14 cellular contexts compared by ENCODE assay signal in the genomic region with DNA sequence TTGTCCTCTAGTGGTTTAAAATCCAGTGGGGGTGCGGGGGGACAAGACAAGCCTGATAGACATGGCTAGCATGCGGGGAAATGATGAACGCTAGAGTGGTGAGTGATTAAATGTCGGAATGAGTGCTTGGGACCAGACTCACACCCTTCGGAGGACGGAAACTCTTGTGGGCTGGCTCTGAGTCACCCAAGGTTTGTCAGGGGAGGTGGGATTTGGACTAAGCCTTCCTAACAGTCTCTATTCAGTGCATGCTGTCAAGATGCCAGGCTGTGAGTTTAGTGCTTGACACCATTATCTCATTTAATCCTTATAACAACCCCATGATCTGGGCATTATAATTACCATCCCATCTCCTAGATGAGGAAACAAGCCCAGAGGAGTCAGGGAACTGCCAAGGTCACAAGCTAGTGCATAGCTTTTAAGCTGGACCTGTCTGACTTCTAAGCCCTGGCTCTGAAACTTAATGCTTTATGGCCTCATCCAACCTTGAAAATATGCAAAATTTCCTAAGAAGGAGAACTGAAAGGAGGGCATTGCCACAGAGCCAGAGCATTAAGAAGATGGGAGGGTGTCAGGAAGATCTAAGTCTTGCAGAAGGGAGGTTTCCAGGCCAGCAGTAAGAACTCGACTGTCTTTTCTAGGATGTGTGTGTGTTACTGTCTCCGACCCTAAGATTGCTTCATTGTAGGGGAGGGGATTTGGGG.
A peak's percentile ranks its signal among the peaks of the same experiment; 100 is the strongest.
DNase-seq lines count a peak whose midpoint lies in the region; ATAC-seq, FAIRE-seq and TF ChIP-seq lines count a peak whose summit lies in the region.
"Had no signal": no experiment of that assay in that cellular context is flagged by ENCODE, and none has a peak within 500 bp of the region (broad histone marks: within the 10 kb centered on the region; RNA-seq: fewer than 3 reads in every experiment).

No MANE protein-coding gene starts in this region.

- peak overlapping the region; percentile 35 for H3K4me3 ChIP-seq in astrocyte (ENCODE audit: insufficient read depth, low read depth, low read length)
- peak overlapping the region; percentile 38 for H3K4me3 ChIP-seq in osteoblast (ENCODE audit: insufficient read depth, low read length)

- H3K4me3 Mint-ChIP-seq in astrocyte (ENCODE audit: unreplicated experiment), result no peak overlapping the region
- H3K4me3 Mint-ChIP-seq: activated naive CD4-positive, alpha-beta T cell treated with anti-CD3 and anti-CD28 coated beads, Interleukin-2, amount 50 U/mL, for 24 hours; naive thymus-derived CD8-positive, alpha-beta T cell had no signal

- peaks cover 24% of the 10 kb centered on the region for H3K27me3 Mint-ChIP-seq in astrocyte (ENCODE audit: low read depth, unreplicated experiment)

- peak overlapping the region; percentile 88 for H3K4me2 ChIP-seq in astrocyte (ENCODE audit: low read length)
- peak overlapping the region; percentile 72 for H3K4me2 ChIP-seq in osteoblast (ENCODE audit: insufficient read depth, low read length)

- TF ChIP-seq CTCF in astrocyte (IDR thresholded peaks at IDR 0.05; ENCODE audit: insufficient read depth, low read depth, low read length) (no peak), osteoblast (IDR thresholded peaks at IDR 0.05; ENCODE audit: extremely low read depth, low read depth, low read length) (no peak)

- H3K36me3 ChIP-seq in astrocyte (ENCODE audit: insufficient read depth, low read length) (no peaks in the 10 kb centered on the region), osteoblast (ENCODE audit: insufficient read depth, low read length) (no peaks in the 10 kb centered on the region)

- no peaks in the 10 kb centered on the region for H3K79me2 ChIP-seq in astrocyte (ENCODE audit: insufficient read depth, low read length)
- H3K79me2 ChIP-seq in osteoblast (ENCODE audit: insufficient read depth, low read length), result no peaks in the 10 kb centered on the region

- H3K36me3 Mint-ChIP-seq in astrocyte (ENCODE audit: low read depth, unreplicated experiment), result no peaks in the 10 kb centered on the region
- H3K36me3 Mint-ChIP-seq: activated naive CD4-positive, alpha-beta T cell treated with anti-CD3 and anti-CD28 coated beads, Interleukin-2, amount 50 U/mL, for 24 hours; naive thymus-derived CD8-positive, alpha-beta T cell had no signal

- peak overlapping the region; percentile 53 for H3K9ac ChIP-seq in astrocyte (ENCODE audit: low read length)

- H3K27ac Mint-ChIP-seq in astrocyte (ENCODE audit: unreplicated experiment), result peak overlapping the region; percentile 1
- H3K27ac Mint-ChIP-seq: activated naive CD4-positive, alpha-beta T cell treated with anti-CD3 and anti-CD28 coated beads, Interleukin-2, amount 50 U/mL, for 24 hours; naive thymus-derived CD8-positive, alpha-beta T cell had no signal

- H3K4me1 ChIP-seq in astrocyte (ENCODE audit: insufficient read depth, low read length) (peaks cover 17% of the 10 kb centered on the region), osteoblast (ENCODE audit: insufficient read depth, low read length) (peaks cover 10% of the 10 kb centered on the region)
- H3K4me1 ChIP-seq: Caco-2, foreskin keratinocyte had no signal

- H3K9me3 Mint-ChIP-seq in astrocyte (ENCODE audit: unreplicated experiment), result no peaks in the 10 kb centered on the region
- H3K9me3 Mint-ChIP-seq: activated naive CD4-positive, alpha-beta T cell treated with anti-CD3 and anti-CD28 coated beads, Interleukin-2, amount 50 U/mL, for 24 hours; naive thymus-derived CD8-positive, alpha-beta T cell had no signal

- H3K27me3 ChIP-seq in astrocyte (ENCODE audit: insufficient read depth, low read length), result no peaks in the 10 kb centered on the region
- H3K27me3 ChIP-seq in osteoblast (ENCODE audit: insufficient read depth, low read length), result peaks cover 3% of the 10 kb centered on the region

- H3K4me1 Mint-ChIP-seq in astrocyte (ENCODE audit: low read depth, unreplicated experiment), result peaks cover 12% of the 10 kb centered on the region
- H3K4me1 Mint-ChIP-seq: activated naive CD4-positive, alpha-beta T cell treated with anti-CD3 and anti-CD28 coated beads, Interleukin-2, amount 50 U/mL, for 24 hours had no signal

- peak overlapping the region; percentile 48 for H2AFZ ChIP-seq in astrocyte (ENCODE audit: low read depth, low read length)
- no peak overlapping the region for H2AFZ ChIP-seq in osteoblast (ENCODE audit: low read length)

- peak; percentile 65 for FAIRE-seq in HTR-8/SVneo (lab: Jason Lieb, UNC)
- peak; percentile 86 for FAIRE-seq in astrocyte (lab: Jason Lieb, UNC)
- FAIRE-seq: kidney had no signal

- no peak for ATAC-seq in HG03139 (IDR thresholded peaks at IDR 0.05; ENCODE audit: unreplicated experiment)
- ATAC-seq: foreskin keratinocyte; naive thymus-derived CD8-positive, alpha-beta T cell had no signal

- DNase-seq in Daoy (ENCODE audit: low read depth) (peak; percentile 79), HTR-8/SVneo (ENCODE audit: insufficient read length, low spot score) (peak; percentile 60), astrocyte (ENCODE audit: low read depth) (peak; percentile 62), osteoblast (ENCODE audit: insufficient read length, low spot score, missing footprints) (no peak), OCI-M1 (lab: John Stamatoyannopoulos, UW) (no peak), NCI-H1092 (lab: John Stamatoyannopoulos, UW) (no peak)
- DNase-seq: Caco-2; naive thymus-derived CD8-positive, alpha-beta T cell; NCI-H1048; NCI-H345 had no signal

- H4K20me1 ChIP-seq in astrocyte (ENCODE audit: insufficient read depth, low read length), result no peaks in the 10 kb centered on the region
- no peaks in the 10 kb centered on the region for H4K20me1 ChIP-seq in osteoblast (ENCODE audit: insufficient read depth, low read length)

- H3K27ac ChIP-seq in astrocyte (ENCODE audit: low read depth, low read length) (peak overlapping the region; percentile 54), osteoblast (ENCODE audit: low read depth, low read length) (no peak overlapping the region)
- H3K27ac ChIP-seq: foreskin keratinocyte had no signal

- H3K9me3 ChIP-seq in astrocyte (ENCODE audit: insufficient read depth, low read depth, low read length), result no peaks in the 10 kb centered on the region
- no peaks in the 10 kb centered on the region for H3K9me3 ChIP-seq in osteoblast (ENCODE audit: low read depth, low read length)
- H3K9me3 ChIP-seq: Caco-2 had no signal

Comparison
In these comparisons a context has a peak if more than half of its experiments do, and no peak if none do; other contexts are left out.
1. DNase-seq: peak in Daoy (single experiment), HTR-8/SVneo (single experiment) and astrocyte (single experiment); none in osteoblast (single experiment), OCI-M1 (single experiment) and NCI-H1092 (single experiment).